15 cellular contexts compared by ENCODE assay signal in genomic region chr2:26112201-26112600, GRCh38.
A peak's percentile ranks its signal among the peaks of the same experiment; 100 is the strongest.
DNase-seq lines count a peak whose midpoint lies in the region; ATAC-seq and TF ChIP-seq lines count a peak whose summit lies in the region.
"Had no signal": no experiment of that assay in that cellular context is flagged by ENCODE, and none has a peak within 500 bp of the region (broad histone marks: within the 10 kb centered on the region; RNA-seq: fewer than 3 reads in every experiment).

No MANE protein-coding gene starts in this region.

- H3K27me3 Mint-ChIP-seq in effector memory CD8-positive, alpha-beta T cell, result no peaks in the 10 kb centered on the region
- H3K27me3 Mint-ChIP-seq: CD4-positive, alpha-beta T cell had no signal

- H3K27me3 ChIP-seq in A673 (replicated peaks; ENCODE audit: insufficient read depth, low read depth, low read length, poor library complexity), result no peaks in the 10 kb centered on the region
- H3K27me3 ChIP-seq in BLaER1, result no peaks in the 10 kb centered on the region
- H3K27me3 ChIP-seq in gastrocnemius medialis, result no peaks in the 10 kb centered on the region
- H3K27me3 ChIP-seq: BLaER1 treated with 17β-estradiol and CSF1 and Interleukin-3, amounts not matched to agents 10 nM and 100 nM had no signal

- CTCF ChIA-PET in A673 (lab: Charles Lee), result no interaction called here

- H3K4me3 Mint-ChIP-seq in effector memory CD8-positive, alpha-beta T cell, result no peak overlapping the region
- H3K4me3 Mint-ChIP-seq: CD4-positive, alpha-beta T cell; GM23338 had no signal

- DNase-seq in A673 (ENCODE audit: low spot score) (peak; percentile 91), gastrocnemius medialis (no peak), ACHN (no peak)
- no peak for DNase-seq in effector memory CD8-positive, alpha-beta T cell
- DNase-seq: AML-193; Calu3; CD4-positive, alpha-beta T cell; DMS79; H7; IMR-90 had no signal

- TF ChIP-seq POLR2A in gastrocnemius medialis (IDR thresholded peaks at IDR 0.05), result no peak

- H3K4me1 ChIP-seq in A673 (ENCODE audit: insufficient read depth, low read length, poor library complexity, severe bottlenecking), result peaks cover 12% of the 10 kb centered on the region
- H3K4me1 ChIP-seq in BLaER1, result peaks cover 28% of the 10 kb centered on the region
- peaks cover 15 to 21% of the 10 kb centered on the region in 2 donors for H3K4me1 ChIP-seq in gastrocnemius medialis

- H3K9me3 ChIP-seq in A673 (ENCODE audit: low read depth, low read length, poor library complexity, severe bottlenecking), result no peaks in the 10 kb centered on the region
- peaks cover 3% of the 10 kb centered on the region; the same call in 1 of the 2 replicates for H3K9me3 ChIP-seq in BLaER1
- no peaks in the 10 kb centered on the region for H3K9me3 ChIP-seq in gastrocnemius medialis
- H3K9me3 ChIP-seq: A549; BLaER1 treated with 17β-estradiol and CSF1 and Interleukin-3, amounts not matched to agents 10 nM and 100 nM had no signal

- H3K36me3 ChIP-seq in A673 (ENCODE audit: insufficient read depth, low read length, poor library complexity, severe bottlenecking) (peaks cover 5% of the 10 kb centered on the region), BLaER1 (peaks cover 81% of the 10 kb centered on the region), gastrocnemius medialis (peaks cover 0 to 28% of the 10 kb centered on the region in 2 donors)

- H3K4me2 ChIP-seq in BLaER1, result peak overlapping the region; percentile 3; the same call in 1 of the 2 replicates
- H3K4me2 ChIP-seq: A549, GM23338 had no signal

- intact Hi-C loops in A673 (cut with micrococcal nuclease; ENCODE audit: unreplicated experiment), result no loop called here
- intact Hi-C loops in gastrocnemius medialis (cut with DNase I; ENCODE audit: low total_unique reads), result no loop called here

- no peak overlapping the region for H3K9ac ChIP-seq in BLaER1
- H3K9ac ChIP-seq: BLaER1 treated with 17β-estradiol and CSF1 and Interleukin-3, amounts not matched to agents 10 nM and 100 nM had no signal

- peaks cover 87% of the 10 kb centered on the region for H4K20me1 ChIP-seq in BLaER1

- in situ Hi-C loops in gastrocnemius medialis (cut with MboI; ENCODE audit: low sequenced_read_pairs in 4 of 4) (no loop called here), ACHN (cut with HindIII; ENCODE audit: low pct_ligation_motif_present, low pct_unique_long_range_greater_than_20kb, low sequenced_read_pairs) (no loop called here)

- peaks cover 37% of the 10 kb centered on the region for H3K36me3 Mint-ChIP-seq in effector memory CD8-positive, alpha-beta T cell (ENCODE audit: insufficient read depth)

- BruUV-seq in A673 (replicated peaks; lab: Mats Ljungman, UMichigan), result no TSS peak

- H3K27ac ChIP-seq in A673 (ENCODE audit: low read depth, low read length, poor library complexity, severe bottlenecking) (peak overlapping the region; percentile 41), BLaER1 (no peak overlapping the region), gastrocnemius medialis (peak overlapping the region in 3 of 4 donors; percentile 7 to 69 (median 40))
- H3K27ac ChIP-seq: A549; BLaER1 treated with 17β-estradiol and CSF1 and Interleukin-3, amounts not matched to agents 10 nM and 100 nM had no signal

- POLR2A ChIA-PET in A673 (lab: Charles Lee; ENCODE audit: low non-redundant PET), result no interaction called here

- H3K4me3 ChIP-seq in A673 (ENCODE audit: low read depth, low read length, poor library complexity, severe bottlenecking) (no peak overlapping the region), BLaER1 (no peak overlapping the region), gastrocnemius medialis (no peak overlapping the region)
- H3K4me3 ChIP-seq: A549; BLaER1 treated with 17β-estradiol and CSF1 and Interleukin-3, amounts not matched to agents 10 nM and 100 nM; GM23338 had no signal

- H3K4me1 Mint-ChIP-seq in effector memory CD8-positive, alpha-beta T cell (ENCODE audit: low read depth in 2 of 2), result peaks cover 9 to 26% of the 10 kb centered on the region in 2 donors

- no peaks in the 10 kb centered on the region for H3K9me3 Mint-ChIP-seq in effector memory CD8-positive, alpha-beta T cell
- H3K9me3 Mint-ChIP-seq: CD4-positive, alpha-beta T cell; GM23338 had no signal

- TF ChIP-seq CTCF in A673 (conservative IDR thresholded peaks at IDR 0.05; ENCODE audit: low read depth, low read length), result no peak
- TF ChIP-seq CTCF in gastrocnemius medialis (IDR thresholded peaks at IDR 0.05 in 4 of 5, conservative IDR thresholded peaks at IDR 0.05 in 1 of 5), result no peak

- ATAC-seq in effector memory CD8-positive, alpha-beta T cell (replicated peaks), result no peak
- ATAC-seq in gastrocnemius medialis (no peak), HG02981 (IDR thresholded peaks at IDR 0.05; ENCODE audit: unreplicated experiment) (no peak)
- ATAC-seq: A549, GM23338 had no signal

- peak overlapping the region; percentile 16 to 60 for H3K27ac Mint-ChIP-seq in effector memory CD8-positive, alpha-beta T cell
- H3K27ac Mint-ChIP-seq: CD4-positive, alpha-beta T cell had no signal
